In the genomic region with DNA sequence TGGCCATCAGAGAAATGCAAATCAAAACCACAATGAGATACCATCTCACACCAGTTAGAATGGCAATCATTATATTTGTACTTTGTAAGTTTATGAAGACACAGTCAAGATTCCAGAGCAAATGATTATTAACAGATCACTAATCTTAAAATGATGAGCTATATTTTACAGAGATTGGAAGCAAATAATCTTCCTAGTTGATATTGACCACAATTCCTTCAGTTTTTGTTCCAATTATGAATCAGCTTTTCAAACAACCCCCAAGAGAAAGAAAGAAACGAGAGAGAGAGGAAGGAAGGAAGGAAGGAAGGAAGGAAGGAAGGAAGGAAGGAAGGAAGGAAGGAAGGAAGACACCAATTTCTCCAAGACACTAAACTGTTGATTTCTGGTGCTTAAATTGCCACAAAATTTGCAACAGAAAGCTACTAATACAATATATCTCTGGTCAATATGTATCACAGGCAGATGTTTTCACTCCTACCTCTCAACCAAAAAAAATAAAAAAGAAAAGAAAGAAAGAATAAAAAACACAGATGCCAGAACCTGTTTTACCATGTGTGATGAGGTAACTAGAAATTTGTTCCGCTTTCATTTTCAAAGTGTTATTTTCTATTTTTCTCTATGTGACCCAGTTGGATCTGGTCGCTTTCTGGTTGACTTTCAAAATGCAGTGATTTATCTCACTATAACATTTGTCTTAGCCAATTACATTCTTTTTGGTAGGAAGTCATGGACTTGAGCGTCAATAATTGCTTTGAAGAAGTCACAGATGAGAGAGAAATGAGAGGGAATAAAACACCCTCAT, we compare ENCODE assay signal across 9 cellular contexts.
"Had no signal": no experiment of that assay in that cellular context is flagged by ENCODE, and none has a peak within 500 bp of the region (broad histone marks: within the 10 kb centered on the region; RNA-seq: fewer than 3 reads in every experiment).

No MANE protein-coding gene starts in this region.

- H3K4me1 ChIP-seq: HAP-1 had no signal

- H3K9ac ChIP-seq: GM23248 had no signal

- ATAC-seq: HCT116, HepG2 had no signal

- H3K36me3 ChIP-seq: HAP-1 had no signal

- DNase-seq: GM23248, GOT3, H7, HFFc6, KBM-7 had no signal

- H3K4me3 ChIP-seq: GM23248, HAP-1 had no signal

- H3K27ac ChIP-seq: GM23248, HL-60 had no signal

- H2AFZ ChIP-seq: GM23248 had no signal

- H3K9me3 ChIP-seq: HAP-1 had no signal
